Comparison of ENCODE assay signal across 10 cellular contexts in the genomic region with DNA sequence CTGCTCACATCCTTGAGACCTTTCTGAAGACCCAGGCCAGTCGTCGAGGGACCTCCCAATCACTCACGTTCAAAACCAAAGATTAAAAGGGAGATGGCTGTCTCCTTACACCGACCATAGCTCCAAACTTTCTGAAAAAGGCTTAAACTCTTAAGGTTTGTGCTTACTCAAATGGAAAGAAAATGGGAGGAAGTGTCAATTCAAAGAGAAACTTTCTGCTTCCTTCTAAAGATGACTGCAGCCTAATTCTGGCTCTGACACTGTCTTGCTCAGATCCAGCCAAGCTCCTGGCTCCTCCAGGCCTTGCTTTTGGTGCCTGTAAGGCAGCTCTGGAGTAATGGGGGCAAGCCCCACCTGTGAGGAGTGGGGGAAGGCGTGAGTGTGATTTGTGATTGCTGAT. TPM values are rescaled to one million over a fixed set of nuclear protein-coding genes. Genes with fewer than 3 reads are reported as not detected.
DNase-seq lines count a peak whose midpoint lies in the region; ATAC-seq, FAIRE-seq and TF ChIP-seq lines count a peak whose summit lies in the region.
"Had no signal": no experiment of that assay in that cellular context is flagged by ENCODE, and none has a peak within 500 bp of the region (broad histone marks: within the 10 kb centered on the region; RNA-seq: fewer than 3 reads in every experiment).

No MANE protein-coding gene starts in this region.

- TF ChIP-seq RAD21 in HepG2 (CRISPR knock-in tag; IDR thresholded peaks at IDR 0.05) = no peak

- H3K27ac ChIP-seq in right lobe of liver (peak overlapping the region in 1 of 3 donors; percentile 26), HepG2 (ENCODE audit: extremely low read length, insufficient read depth, low read length) (no peak overlapping the region), suprapubic skin (no peak overlapping the region), vagina (no peak overlapping the region)
- H3K27ac ChIP-seq: C4-2B had no signal

- intact Hi-C loops in right lobe of liver (cut with DNase I) (loop anchor here (5.0 to 10.0 kb wide), 3 partner anchors 256 to 363 kb away; no protein-coding TSS in a partner anchor), HepG2 (cut with micrococcal nuclease; ENCODE audit: unreplicated experiment) (loop anchor here (5.0 to 10.0 kb wide), 2 partner anchors 218 to 366 kb away; partner anchors contain the start of gene KSR1), vagina (cut with DNase I) (loop anchor here (5.0 kb wide), 1 partner anchor 363 kb away; no protein-coding TSS in a partner anchor)
- intact Hi-C loops in activated CD8-positive, alpha-beta T cell treated with anti-CD3 and anti-CD28 coated beads for 36 hours (cut with micrococcal nuclease) = loop anchor here (10.0 kb wide), 1 partner anchor 366 kb away; no protein-coding TSS in a partner anchor

- H3K79me2 ChIP-seq in HepG2 (ENCODE audit: insufficient read depth, low read length) = no peaks in the 10 kb centered on the region

- H3K9me3 ChIP-seq in right lobe of liver (no peaks in the 10 kb centered on the region), HepG2 (ENCODE audit: low read length) (no peaks in the 10 kb centered on the region), suprapubic skin (no peaks in the 10 kb centered on the region), vagina (no peaks in the 10 kb centered on the region)
- H3K9me3 ChIP-seq: MG63 had no signal

- peak overlapping the region; percentile 34 for H3K27ac Mint-ChIP-seq in activated CD8-positive, alpha-beta T cell treated with anti-CD3 and anti-CD28 coated beads for 36 hours

- 73% methylated on average over 5 of the region's 5 CpGs for WGBS in right lobe of liver (ENCODE audit: insufficient coverage, low coverage, low lambda C conversion rate, missing lambda C conversion rate)
- whole genome bisulfite sequencing in HepG2 (ENCODE audit: low lambda C conversion rate) = 49% methylated on average over 5 of the region's 5 CpGs
- 81% methylated on average over 5 of the region's 5 CpGs for WGBS in suprapubic skin

- H2AFZ ChIP-seq in HepG2 (ENCODE audit: low read length) = no peak overlapping the region

- no peaks in the 10 kb centered on the region for H3K36me3 Mint-ChIP-seq in activated CD8-positive, alpha-beta T cell treated with anti-CD3 and anti-CD28 coated beads for 36 hours (ENCODE audit: low read depth)

- no peaks in the 10 kb centered on the region for H4K20me1 ChIP-seq in HepG2 (ENCODE audit: insufficient read depth, low read length)

- no peak for TF ChIP-seq CTCF in right lobe of liver (IDR thresholded peaks at IDR 0.05)
- TF ChIP-seq CTCF in HepG2 (CRISPR knock-in tag; IDR thresholded peaks at IDR 0.05) = no peak
- no peak for TF ChIP-seq CTCF in activated CD8-positive, alpha-beta T cell treated with anti-CD3 and anti-CD28 coated beads for 36 hours (IDR thresholded peaks at IDR 0.05)
- no peak for TF ChIP-seq CTCF in suprapubic skin (IDR thresholded peaks at IDR 0.05)
- no peak for TF ChIP-seq CTCF in vagina (IDR thresholded peaks at IDR 0.05)

- BruUV-seq in HepG2 (replicated peaks; lab: Mats Ljungman, UMichigan) = no TSS peak

- H3K9me3 Mint-ChIP-seq in activated CD8-positive, alpha-beta T cell treated with anti-CD3 and anti-CD28 coated beads for 36 hours = no peaks in the 10 kb centered on the region

- DNase-seq in right lobe of liver (no peak), HepG2 (ENCODE audit: low spot score) (no peak), superior temporal gyrus (ENCODE audit: extremely low spot score) (peak; percentile 41), suprapubic skin (ENCODE audit: low spot score in 2 of 2) (no peak), NCI-H1417 treated with DMSO at 0.1 percent for 48 hours (lab: John Stamatoyannopoulos, UW) (no peak), vagina (ENCODE audit: extremely low spot score in 2 of 2) (no peak)
- peak; percentile 39 for DNase-seq in activated CD8-positive, alpha-beta T cell treated with anti-CD3 and anti-CD28 coated beads for 36 hours
- DNase-seq: MG63 had no signal

- POLR2A ChIA-PET in HepG2 (lab: Yijun Ruan, JAX) = interaction anchor here (1.8 kb wide), 1 partner anchor 94 kb away, joined by 5 read pairs; no protein-coding TSS in a partner anchor
- POLR2A ChIA-PET in activated CD8-positive, alpha-beta T cell treated with anti-CD3 and anti-CD28 coated beads for 36 hours (lab: Charles Lee) = interaction anchor here (0.7 to 1.8 kb wide), 3 partner anchors 55 to 94 kb away, joined by 3 to 7 read pairs (median 3); partner anchors contain the start of gene WSB1

- no peak for TF ChIP-seq POLR2A in right lobe of liver (IDR thresholded peaks at IDR 0.05)
- no peak for TF ChIP-seq POLR2A in HepG2 (IDR thresholded peaks at IDR 0.05; ENCODE audit: insufficient read depth in 1 of 2, low read depth in 2 of 2, low read length in 2 of 2)
- no peak for TF ChIP-seq POLR2A in suprapubic skin (IDR thresholded peaks at IDR 0.05)
- TF ChIP-seq POLR2A in vagina (IDR thresholded peaks at IDR 0.05) = no peak

- ATAC-seq in right lobe of liver (peak in 3 of 4 donors; percentile 20 to 53 (median 46)), HepG2 (no peak), HG02678 (IDR thresholded peaks at IDR 0.05; ENCODE audit: unreplicated experiment) (peak; percentile 60)
- peak; percentile 66 for ATAC-seq in activated CD8-positive, alpha-beta T cell treated with anti-CD3 and anti-CD28 coated beads for 36 hours

- no peak overlapping the region for H3K4me2 ChIP-seq in HepG2 (ENCODE audit: low read depth, low read length)

- H3K4me1 Mint-ChIP-seq in activated CD8-positive, alpha-beta T cell treated with anti-CD3 and anti-CD28 coated beads for 36 hours (ENCODE audit: low read depth) = peaks cover 17% of the 10 kb centered on the region

- H3K4me1 ChIP-seq in right lobe of liver (no peaks in the 10 kb centered on the region), HepG2 (ENCODE audit: insufficient read depth, low read length) (peaks cover 19% of the 10 kb centered on the region), suprapubic skin (peaks cover 26% of the 10 kb centered on the region), vagina (peaks cover 25% of the 10 kb centered on the region)

- no peak overlapping the region for H3K9ac ChIP-seq in HepG2 (ENCODE audit: insufficient read depth, low read depth, low read length)

- no peaks in the 10 kb centered on the region for H3K36me3 ChIP-seq in right lobe of liver
- H3K36me3 ChIP-seq in HepG2 (replicated peaks in 1 of 2; ENCODE audit: control insufficient read depth in 1 of 2, insufficient read depth in 2 of 2, low read length in 2 of 2) = no peaks in the 10 kb centered on the region
- H3K36me3 ChIP-seq in suprapubic skin = no peaks in the 10 kb centered on the region
- H3K36me3 ChIP-seq in vagina = no peaks in the 10 kb centered on the region
- H3K36me3 ChIP-seq: MG63 had no signal

- no peak overlapping the region for H3K4me3 ChIP-seq in right lobe of liver
- H3K4me3 ChIP-seq in HepG2 (replicated peaks in 1 of 3; ENCODE audit: insufficient read depth in 1 of 3, low read depth in 2 of 3, low read length in 3 of 3) = no peak overlapping the region
- no peak overlapping the region for H3K4me3 ChIP-seq in suprapubic skin
- H3K4me3 ChIP-seq in vagina = no peak overlapping the region
- H3K4me3 ChIP-seq: MG63 had no signal

- H3K27me3 ChIP-seq in right lobe of liver (no peaks in the 10 kb centered on the region), HepG2 (ENCODE audit: control insufficient read depth in 1 of 2, insufficient read depth in 2 of 2, low read length in 2 of 2) (peaks cover 2 to 18% of the 10 kb centered on the region in 2 experiments; a peak in 3 of 5 replicates), suprapubic skin (no peaks in the 10 kb centered on the region), vagina (no peaks in the 10 kb centered on the region)
- H3K27me3 ChIP-seq: MG63 had no signal

- no peak for FAIRE-seq in HepG2 (lab: Jason Lieb, UNC)

- no peak for TF ChIP-seq EP300 in HepG2 (IDR thresholded peaks at IDR 0.05; ENCODE audit: low read depth in 2 of 2, low read length in 2 of 2)
- TF ChIP-seq EP300 in HepG2 (CRISPR knock-in tag; IDR thresholded peaks at IDR 0.05; ENCODE audit: borderline replicate concordance) = no peak
- TF ChIP-seq EP300 in suprapubic skin (IDR thresholded peaks at IDR 0.05) = no peak

- peaks cover 6% of the 10 kb centered on the region for H3K27me3 Mint-ChIP-seq in activated CD8-positive, alpha-beta T cell treated with anti-CD3 and anti-CD28 coated beads for 36 hours

- in situ Hi-C loops in HepG2 (cut with HindIII; ENCODE audit: extremely low pct_ligation_motif_present, low pct_unique_long_range_greater_than_20kb) = loop anchor here (10.0 kb wide), 3 partner anchors 116 to 356 kb away; partner anchors contain the start of gene KSR1

- no peak overlapping the region for H3K4me3 Mint-ChIP-seq in activated CD8-positive, alpha-beta T cell treated with anti-CD3 and anti-CD28 coated beads for 36 hours

- CTCF ChIA-PET in HepG2 (lab: Yijun Ruan, JAX; ENCODE audit: low intra/inter-chr PET ratio, low total read pairs) = interaction anchor here (3.3 kb wide), 1 partner anchor 142 kb away, joined by 43 read pairs; no protein-coding TSS in a partner anchor
- CTCF ChIA-PET in activated CD8-positive, alpha-beta T cell treated with anti-CD3 and anti-CD28 coated beads for 36 hours (lab: Charles Lee) = interaction anchor here (0.9 to 6.2 kb wide), 10 partner anchors 31 to 402 kb away, joined by 3 to 149 read pairs (median 3); no protein-coding TSS in a partner anchor

RNA-seq across cellular contexts. Expression of gene WSB1, which starts 54.9 kb away (rescaled TPM):
- total RNA-seq in right lobe of liver = 10 to 100 TPM; 28.3 to 97.6 (median 35.0) TPM
- 81.3 and 93.3 TPM in 2 replicates for total RNA-seq in HepG2 (2016; rRNA removed; fragmentation: Illumina TruSeq; extraction: Trizol)
- 26.6 and 31.7 TPM in 2 replicates for total RNA-seq in HepG2 (2016; cell fraction: cytosol; rRNA removed; fragmentation: Illumina TruSeq; extraction: Trizol; ENCODE audit: low read depth)
- total RNA-seq in HepG2 (2016; cell fraction: insoluble cytoplasmic fraction; rRNA removed; fragmentation: Illumina TruSeq; extraction: Trizol) = 77.2 and 87.4 TPM in 2 replicates
- total RNA-seq in HepG2 (2016; cell fraction: membrane; rRNA removed; fragmentation: Illumina TruSeq; extraction: Trizol) = 21.0 and 21.8 TPM in 2 replicates
- total RNA-seq in HepG2 (2016; cell fraction: nucleus; rRNA removed; fragmentation: Illumina TruSeq; extraction: Trizol) = 85.9 and 97.4 TPM in 2 replicates
- 253 and 294 TPM in 2 replicates for polyA plus RNA-seq in HepG2 (2011; rRNA removed)
- polyA plus RNA-seq in HepG2 (2011; cell fraction: cytosol; rRNA removed) = 120 and 143 TPM in 2 replicates
- 1,276 and 1,394 TPM in 2 replicates for polyA plus RNA-seq in HepG2 (2011; cell fraction: nucleus; rRNA removed)
- polyA plus RNA-seq in HepG2 (2012) = 89.4 and 114 TPM in 2 replicates
- polyA plus RNA-seq in HepG2 (2016; cell fraction: cytosol; fragmentation: Illumina TruSeq; extraction: Trizol; ENCODE audit: low read depth) = 1.8 and 1.9 TPM in 2 replicates
- polyA plus RNA-seq in HepG2 (2016; cell fraction: insoluble cytoplasmic fraction; fragmentation: Illumina TruSeq; extraction: Trizol; ENCODE audit: low read depth) = 71.2 and 71.6 TPM in 2 replicates
- 3.9 and 4.5 TPM in 2 replicates for polyA plus RNA-seq in HepG2 (2016; cell fraction: membrane; fragmentation: Illumina TruSeq; extraction: Trizol; ENCODE audit: low read depth)
- 181 and 184 TPM in 2 replicates for polyA plus RNA-seq in HepG2 (2016; cell fraction: nucleus; fragmentation: Illumina TruSeq; extraction: Trizol; ENCODE audit: insufficient read depth, low read depth)
- 35.0 and 79.1 TPM in 2 replicates for polyA minus RNA-seq in HepG2 (2011; rRNA and poly(A)+ RNA removed; ENCODE audit: low replicate concordance)
- polyA minus RNA-seq in HepG2 (2011; cell fraction: cytosol; rRNA and poly(A)+ RNA removed) = 52.6 and 57.0 TPM in 2 replicates
- 216 and 246 TPM in 2 replicates for polyA minus RNA-seq in HepG2 (2011; cell fraction: nucleus; rRNA and poly(A)+ RNA removed)
- 100 to 1,000 TPM; 224 to 231 TPM for total RNA-seq in activated CD8-positive, alpha-beta T cell treated with anti-CD3 and anti-CD28 coated beads for 36 hours
- total RNA-seq in suprapubic skin = 100 to 1,000 TPM in 1 of 4 donors, 10 to 100 TPM in 3; 38.5 to 206 (median 57.2) TPM
- total RNA-seq in vagina = 158 TPM

Comparison
In these comparisons a context has a peak if more than half of its experiments do, and no peak if none do; other contexts are left out.
1. DNase-seq: peak in activated CD8-positive, alpha-beta T cell treated with anti-CD3 and anti-CD28 coated beads for 36 hours (single experiment) and superior temporal gyrus (single experiment); none in right lobe of liver (0 of 3), HepG2 (single experiment), suprapubic skin (0 of 2), NCI-H1417 treated with DMSO at 0.1 percent for 48 hours (single experiment) and vagina (0 of 2).